Comparison of ENCODE assay signal across 13 cellular contexts in the genomic region with DNA sequence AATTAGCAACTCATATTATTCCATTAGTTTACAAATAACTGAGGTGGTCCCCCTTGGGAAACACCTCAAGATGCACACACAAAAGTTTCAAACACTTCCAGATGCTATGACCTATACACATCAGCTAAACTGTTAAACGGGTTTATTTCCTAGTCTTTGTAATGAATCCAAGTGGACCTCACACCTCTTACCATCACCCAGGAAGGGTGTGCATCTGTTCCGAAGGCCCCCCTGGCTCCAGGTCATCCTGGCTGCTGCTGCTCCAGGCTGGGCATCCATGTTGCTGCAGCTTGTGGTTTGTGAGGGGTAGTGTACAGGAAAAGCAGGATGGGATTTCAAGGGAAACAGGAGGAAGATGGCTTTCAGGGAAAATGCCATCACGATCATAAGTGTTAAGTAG. TPM values are rescaled to one million over a fixed set of nuclear protein-coding genes. Genes with fewer than 3 reads are reported as not detected.
DNase-seq lines count a peak whose midpoint lies in the region; ATAC-seq and TF ChIP-seq lines count a peak whose summit lies in the region.
"Had no signal": no experiment of that assay in that cellular context is flagged by ENCODE, and none has a peak within 500 bp of the region (broad histone marks: within the 10 kb centered on the region; RNA-seq: fewer than 3 reads in every experiment).

No MANE protein-coding gene starts in this region.

- H3K23ac ChIP-seq in H9 (ENCODE audit: insufficient read length, low read depth, low read length): no peak overlapping the region

- no peak overlapping the region for H3K4ac ChIP-seq in H9 (ENCODE audit: low read depth, low read length)

- no CpG with 5 or more reads among the region's 3 CpGs for WGBS in H9 (ENCODE audit: extremely low coverage, insufficient read length, low lambda C conversion rate)

- peaks cover 61 to 78% of the 10 kb centered on the region in 2 donors for H3K36me3 Mint-ChIP-seq in CD4-positive, alpha-beta memory T cell
- H3K36me3 Mint-ChIP-seq in H9 (ENCODE audit: insufficient read depth in 1 of 3, low read depth in 3 of 3): peaks cover 74 to 95% (median 84%) of the 10 kb centered on the region in 3 experiments
- peaks cover 91% of the 10 kb centered on the region for H3K36me3 Mint-ChIP-seq in activated naive CD8-positive, alpha-beta T cell treated with anti-CD3 and anti-CD28 coated beads, Interleukin-2, amount 50 U/mL, for 24 hours (ENCODE audit: low read depth)
- H3K36me3 Mint-ChIP-seq in natural killer cell treated with Interleukin-12 subunit alpha and Interleukin-12 subunit beta and Interleukin-15 and Interleukin-18, amount 100 ng/mL, for 72 hours: peaks cover 67% of the 10 kb centered on the region

- H3K56ac ChIP-seq in H9 (ENCODE audit: insufficient read length, low read depth, low read length): no peak overlapping the region

- no peak overlapping the region for H4K5ac ChIP-seq in H9 (ENCODE audit: insufficient read length, low read depth, low read length)

- H3K14ac ChIP-seq in H9 (ENCODE audit: insufficient read depth, low read length): no peak overlapping the region; the same call in 1 of the 2 replicates

- peaks cover 3% of the 10 kb centered on the region for H3K79me1 ChIP-seq in H9 (ENCODE audit: insufficient read depth, low read depth, low read length, poor library complexity, severe bottlenecking)

- H3K27me3 ChIP-seq in CD4-positive, alpha-beta memory T cell (ENCODE audit: insufficient read depth, low read length): no peaks in the 10 kb centered on the region
- H3K27me3 ChIP-seq in H9 (ENCODE audit: insufficient read depth, low read length): no peaks in the 10 kb centered on the region

- no peak for ATAC-seq in activated naive CD8-positive, alpha-beta T cell treated with anti-CD3 and anti-CD28 coated beads, Interleukin-2, amount 50 U/mL, for 24 hours
- ATAC-seq in natural killer cell treated with Interleukin-12 subunit alpha and Interleukin-12 subunit beta and Interleukin-15 and Interleukin-18, amount 100 ng/mL, for 72 hours: no peak
- ATAC-seq in GM19324 (IDR thresholded peaks at IDR 0.05; ENCODE audit: low FRiP score, unreplicated experiment): no peak
- ATAC-seq: right cardiac atrium had no signal

- H3K9me3 ChIP-seq in CD4-positive, alpha-beta memory T cell (ENCODE audit: control insufficient read depth in 1 of 2, low read length in 2 of 2): no peaks in the 10 kb centered on the region
- H3K9me3 ChIP-seq in H9 (ENCODE audit: control insufficient read depth, low read depth, low read length): no peaks in the 10 kb centered on the region

- no peak overlapping the region for H3T11ph ChIP-seq in H9 (ENCODE audit: low read length)

- H2AK5ac ChIP-seq in H9 (ENCODE audit: insufficient read length, low read length): no peak overlapping the region

- CTCF ChIA-PET in CD4-positive, alpha-beta memory T cell (lab: Charles Lee; ENCODE audit: partially characterized antibody): interaction anchor here (1.3 to 1.4 kb wide), 2 partner anchors 15 to 31 kb away, joined by 3 to 4 read pairs; no protein-coding TSS in a partner anchor

- H4K20me1 ChIP-seq in H9 (ENCODE audit: control insufficient read depth, insufficient read depth, insufficient read length): no peaks in the 10 kb centered on the region

- H3K4me3 Mint-ChIP-seq in CD4-positive, alpha-beta memory T cell: peak overlapping the region; percentile 64 to 100 (median 74)
- H3K4me3 Mint-ChIP-seq in H9: peak overlapping the region; percentile 42 to 72
- H3K4me3 Mint-ChIP-seq in activated naive CD8-positive, alpha-beta T cell treated with anti-CD3 and anti-CD28 coated beads, Interleukin-2, amount 50 U/mL, for 24 hours: peak overlapping the region; percentile 100
- H3K4me3 Mint-ChIP-seq in natural killer cell treated with Interleukin-12 subunit alpha and Interleukin-12 subunit beta and Interleukin-15 and Interleukin-18, amount 100 ng/mL, for 72 hours: peak overlapping the region; percentile 93

- H2BK120ac ChIP-seq in H9 (ENCODE audit: low read depth, low read length, poor library complexity, severe bottlenecking): no peak overlapping the region

- peaks cover 22% of the 10 kb centered on the region for H3K36me3 ChIP-seq in CD4-positive, alpha-beta memory T cell (ENCODE audit: insufficient read depth, low read length)

- peaks cover 5% of the 10 kb centered on the region for H3K23me2 ChIP-seq in H9 (ENCODE audit: insufficient read length, low read depth, low read length, poor library complexity, severe bottlenecking)

- no peak overlapping the region for H4K8ac ChIP-seq in H9 (replicated peaks; ENCODE audit: insufficient read length, low read depth, low read length)

- DNase-seq in CD4-positive, alpha-beta memory T cell: no peak
- DNase-seq in H9: no peak
- no peak for DNase-seq in activated naive CD8-positive, alpha-beta T cell treated with anti-CD3 and anti-CD28 coated beads, Interleukin-2, amount 50 U/mL, for 24 hours
- DNase-seq in natural killer cell treated with Interleukin-12 subunit alpha and Interleukin-12 subunit beta and Interleukin-15 and Interleukin-18, amount 100 ng/mL, for 72 hours (ENCODE audit: low spot score): no peak
- no peak for DNase-seq in stimulated activated CD4-positive, alpha-beta T cell treated with anti-CD3 and anti-CD28 coated beads, Interleukin-15, amount 100 ng/mL, for 24 hours
- no peak for DNase-seq in middle frontal gyrus (ENCODE audit: extremely low spot score, low spot score)
- DNase-seq in H4 (ENCODE audit: low spot score): no peak
- DNase-seq: activated CD4-positive, alpha-beta T cell treated with anti-CD3 and anti-CD28 coated beads for 4 hours; NCI-H2171 treated with DMSO at 0.1 percent for 48 hours; right cardiac atrium; RPMI8226 had no signal

- H2AFZ ChIP-seq in H9 (ENCODE audit: low read length): no peak overlapping the region

- H2BK5ac ChIP-seq in H9 (ENCODE audit: insufficient read length, low read length): no peak overlapping the region

- peak overlapping the region; percentile 50 for H3K27ac ChIP-seq in CD4-positive, alpha-beta memory T cell (ENCODE audit: low read depth, low read length)
- H3K27ac ChIP-seq in H9 (ENCODE audit: insufficient read length, low read depth, low read length): no peak overlapping the region

- H3K4me2 ChIP-seq in H9 (ENCODE audit: insufficient read depth, insufficient read length, low read length): no peak overlapping the region

- H2BK15ac ChIP-seq in H9 (ENCODE audit: low read depth, low read length): no peak overlapping the region

- H3K4me1 ChIP-seq in CD4-positive, alpha-beta memory T cell (ENCODE audit: insufficient read depth, low read length): peaks cover 95% of the 10 kb centered on the region
- peaks cover 2% of the 10 kb centered on the region; the same call in 1 of the 2 replicates for H3K4me1 ChIP-seq in H9 (ENCODE audit: insufficient read depth, low read length)

- H4K91ac ChIP-seq in H9 (ENCODE audit: insufficient read length, low read depth, low read length): no peak overlapping the region

- H3K4me3 ChIP-seq in CD4-positive, alpha-beta memory T cell (ENCODE audit: low read length in 2 of 2): no peak overlapping the region

- H3K27me3 Mint-ChIP-seq in CD4-positive, alpha-beta memory T cell: no peaks in the 10 kb centered on the region
- no peaks in the 10 kb centered on the region; the same call in 1 of the 2 replicates for H3K27me3 Mint-ChIP-seq in H9 (ENCODE audit: low read depth)
- H3K27me3 Mint-ChIP-seq in activated naive CD8-positive, alpha-beta T cell treated with anti-CD3 and anti-CD28 coated beads, Interleukin-2, amount 50 U/mL, for 24 hours: no peaks in the 10 kb centered on the region
- H3K27me3 Mint-ChIP-seq in natural killer cell treated with Interleukin-12 subunit alpha and Interleukin-12 subunit beta and Interleukin-15 and Interleukin-18, amount 100 ng/mL, for 72 hours: no peaks in the 10 kb centered on the region

- peaks cover 65 to 92% (median 81%) of the 10 kb centered on the region in 4 donors for H3K4me1 Mint-ChIP-seq in CD4-positive, alpha-beta memory T cell
- peaks cover 58 to 76% of the 10 kb centered on the region in 2 experiments for H3K4me1 Mint-ChIP-seq in H9
- peaks cover 84% of the 10 kb centered on the region for H3K4me1 Mint-ChIP-seq in activated naive CD8-positive, alpha-beta T cell treated with anti-CD3 and anti-CD28 coated beads, Interleukin-2, amount 50 U/mL, for 24 hours
- peaks cover 62 to 84% of the 10 kb centered on the region in 2 donors for H3K4me1 Mint-ChIP-seq in natural killer cell treated with Interleukin-12 subunit alpha and Interleukin-12 subunit beta and Interleukin-15 and Interleukin-18, amount 100 ng/mL, for 72 hours (ENCODE audit: low read depth in 2 of 2)

- peaks cover 87% of the 10 kb centered on the region for H3K79me2 ChIP-seq in H9 (ENCODE audit: insufficient read depth, low read length)

- peak overlapping the region; percentile 22 to 96 (median 79) for H3K27ac Mint-ChIP-seq in CD4-positive, alpha-beta memory T cell
- H3K27ac Mint-ChIP-seq in H9: peak overlapping the region in 2 of 3 experiments; percentile 82 to 95; a peak in 4 of 7 replicates
- H3K27ac Mint-ChIP-seq in activated naive CD8-positive, alpha-beta T cell treated with anti-CD3 and anti-CD28 coated beads, Interleukin-2, amount 50 U/mL, for 24 hours: peak overlapping the region; percentile 100
- H3K27ac Mint-ChIP-seq in natural killer cell treated with Interleukin-12 subunit alpha and Interleukin-12 subunit beta and Interleukin-15 and Interleukin-18, amount 100 ng/mL, for 72 hours: peak overlapping the region; percentile 97 to 100

- H3K9ac ChIP-seq in H9 (ENCODE audit: extremely low read depth, insufficient read length, low read length): no peak overlapping the region

- no peaks in the 10 kb centered on the region for H3K9me3 Mint-ChIP-seq in CD4-positive, alpha-beta memory T cell
- H3K9me3 Mint-ChIP-seq in H9: no peaks in the 10 kb centered on the region; a peak in 1 of 5 replicates
- no peaks in the 10 kb centered on the region for H3K9me3 Mint-ChIP-seq in activated naive CD8-positive, alpha-beta T cell treated with anti-CD3 and anti-CD28 coated beads, Interleukin-2, amount 50 U/mL, for 24 hours
- H3K9me3 Mint-ChIP-seq in natural killer cell treated with Interleukin-12 subunit alpha and Interleukin-12 subunit beta and Interleukin-15 and Interleukin-18, amount 100 ng/mL, for 72 hours: no peaks in the 10 kb centered on the region

- no peak overlapping the region for H2BK12ac ChIP-seq in H9 (ENCODE audit: insufficient read length, low read depth, low read length)

- POLR2A ChIA-PET in CD4-positive, alpha-beta memory T cell (lab: Charles Lee; ENCODE audit: partially characterized antibody): interaction anchor here (1.2 to 7.8 kb wide), 4 partner anchors 7 to 120 kb away, joined by 3 to 85 read pairs (median 4); no protein-coding TSS in a partner anchor

- no peak for TF ChIP-seq CTCF in H9 (conservative IDR thresholded peaks at IDR 0.05)

- no peak overlapping the region for H3K18ac ChIP-seq in H9 (ENCODE audit: insufficient read length, low read depth, low read length)

- intact Hi-C loops in CD4-positive, alpha-beta memory T cell (cut with micrococcal nuclease): loop anchor here (10.0 kb wide), 2 partner anchors 48 to 798 kb away; a partner anchor contains a TSS

- no peak overlapping the region for H2BK20ac ChIP-seq in H9 (ENCODE audit: low read depth, low read length, poor library complexity, severe bottlenecking)

RNA-seq across cellular contexts. Expression of a gene that starts 6.8 kb away (rescaled TPM):
- 100 to 1,000 TPM; 538 to 539 TPM for total RNA-seq in CD4-positive, alpha-beta memory T cell
- 1,000 to 10,000 TPM in 1 of 2 donors, 100 to 1,000 TPM in 1; 705 to 1,178 TPM for polyA plus RNA-seq in CD4-positive, alpha-beta memory T cell
- 1,044 and 1,062 TPM in 2 replicates for total RNA-seq in H9 (2021)
- 100 to 1,000 TPM; 834 to 917 TPM for total RNA-seq in natural killer cell treated with Interleukin-12 subunit alpha and Interleukin-12 subunit beta and Interleukin-15 and Interleukin-18, amount 100 ng/mL, for 72 hours
- total RNA-seq in H4 (2014; rRNA removed; shearing (Covaris generic)): 1,295 and 1,559 TPM in 2 replicates

RNA-seq across cellular contexts. Expression of a gene that starts 17.5 kb away (rescaled TPM):
- under 1 TPM in 1 of 2 experiments, not detected in 1; 0.47 TPM for total RNA-seq in CD4-positive, alpha-beta memory T cell
- not detected for polyA plus RNA-seq in CD4-positive, alpha-beta memory T cell
- total RNA-seq in H9 (2021): 0.07 and 0.59 TPM in 2 replicates
- total RNA-seq in natural killer cell treated with Interleukin-12 subunit alpha and Interleukin-12 subunit beta and Interleukin-15 and Interleukin-18, amount 100 ng/mL, for 72 hours: under 1 TPM in 1 of 2 donors, not detected in 1; 0.17 TPM
- not detected in 2 replicates for total RNA-seq in H4 (2014; rRNA removed; shearing (Covaris generic))
- total RNA-seq: bronchial epithelial cell had no signal
